ENCODE assay signal across 10 cellular contexts in genomic region chr6:125598422-125598821, GRCh38.
DNase-seq lines count a peak whose midpoint lies in the region; ATAC-seq and TF ChIP-seq lines count a peak whose summit lies in the region.
"Had no signal": no experiment of that assay in that cellular context is flagged by ENCODE, and none has a peak within 500 bp of the region (broad histone marks: within the 10 kb centered on the region; RNA-seq: fewer than 3 reads in every experiment).

No MANE protein-coding gene starts in this region.

- no peaks in the 10 kb centered on the region for H3K36me3 Mint-ChIP-seq in activated CD4-positive, alpha-beta memory T cell treated with anti-CD3 and anti-CD28 coated beads, Interleukin-2, amount 10 ng/mL, durations not matched to agents 7 days and 5 days (ENCODE audit: low read depth)
- H3K36me3 Mint-ChIP-seq: T-cell had no signal

- H3K36me3 ChIP-seq in fibroblast of lung (ENCODE audit: control insufficient read depth, insufficient read depth, low read length), result no peaks in the 10 kb centered on the region

- peak; percentile 62 for ATAC-seq in sciatic nerve
- ATAC-seq: T-cell had no signal

- H3K27me3 Mint-ChIP-seq in activated CD4-positive, alpha-beta memory T cell treated with anti-CD3 and anti-CD28 coated beads, Interleukin-2, amount 10 ng/mL, durations not matched to agents 7 days and 5 days, result peaks cover 4% of the 10 kb centered on the region

- no peaks in the 10 kb centered on the region for H3K79me2 ChIP-seq in fibroblast of lung (ENCODE audit: control insufficient read depth, insufficient read depth, low read length)

- H3K9me3 Mint-ChIP-seq in activated CD4-positive, alpha-beta memory T cell treated with anti-CD3 and anti-CD28 coated beads, Interleukin-2, amount 10 ng/mL, durations not matched to agents 7 days and 5 days, result no peaks in the 10 kb centered on the region
- H3K9me3 Mint-ChIP-seq: T-cell had no signal

- CTCF ChIA-PET in activated CD4-positive, alpha-beta memory T cell treated with anti-CD3 and anti-CD28 coated beads, Interleukin-2, amount 10 ng/mL, durations not matched to agents 7 days and 5 days (lab: Charles Lee), result no interaction called here

- no peak overlapping the region for H3K4me3 ChIP-seq in fibroblast of lung (replicated peaks in 1 of 4; ENCODE audit: control extremely low read depth in 1 of 4, insufficient read depth in 1 of 4, low read depth in 3 of 4, low read length in 4 of 4)
- no peak overlapping the region for H3K4me3 ChIP-seq in coronary artery

- no peak overlapping the region for H3K4me3 Mint-ChIP-seq in activated CD4-positive, alpha-beta memory T cell treated with anti-CD3 and anti-CD28 coated beads, Interleukin-2, amount 10 ng/mL, durations not matched to agents 7 days and 5 days
- H3K4me3 Mint-ChIP-seq: T-cell had no signal

- H4K20me1 ChIP-seq in fibroblast of lung (ENCODE audit: control insufficient read depth, extremely low read depth, insufficient read depth, low read length), result no peaks in the 10 kb centered on the region

- H3K27ac Mint-ChIP-seq in activated CD4-positive, alpha-beta memory T cell treated with anti-CD3 and anti-CD28 coated beads, Interleukin-2, amount 10 ng/mL, durations not matched to agents 7 days and 5 days, result no peak overlapping the region
- H3K27ac Mint-ChIP-seq: T-cell had no signal

- DNase-seq in HCEC 1CT (peak; percentile 83), NOMO-1 treated with DMSO at 0.1 percent for 48 hours (lab: John Stamatoyannopoulos, UW; ENCODE audit: unreplicated experiment) (peak; percentile 98), fibroblast of lung (ENCODE audit: low read depth in 2 of 2) (peak; percentile 39 to 69), sciatic nerve (ENCODE audit: low spot score) (no peak), NCI-H526 (lab: John Stamatoyannopoulos, UW) (no peak), T-helper 1 cell (no peak), coronary artery (ENCODE audit: low spot score) (no peak)
- no peak for DNase-seq in activated CD4-positive, alpha-beta memory T cell treated with anti-CD3 and anti-CD28 coated beads, Interleukin-2, amount 10 ng/mL, durations not matched to agents 7 days and 5 days
- DNase-seq: caudate nucleus had no signal

- POLR2A ChIA-PET in activated CD4-positive, alpha-beta memory T cell treated with anti-CD3 and anti-CD28 coated beads, Interleukin-2, amount 10 ng/mL, durations not matched to agents 7 days and 5 days (lab: Charles Lee), result no interaction called here

- H3K9me3 ChIP-seq in fibroblast of lung (ENCODE audit: control insufficient read depth, insufficient read depth, low read depth, low read length), result no peaks in the 10 kb centered on the region

- intact Hi-C loops in sciatic nerve (cut with DNase I), result no loop called here

- H3K27me3 ChIP-seq in fibroblast of lung (ENCODE audit: control insufficient read depth, insufficient read depth, low read length), result no peaks in the 10 kb centered on the region

- no peak overlapping the region for H3K9ac ChIP-seq in fibroblast of lung (ENCODE audit: insufficient read depth, low read length)

- H2AFZ ChIP-seq in fibroblast of lung (ENCODE audit: low read length), result no peak overlapping the region

- no peaks in the 10 kb centered on the region for H3K4me1 Mint-ChIP-seq in activated CD4-positive, alpha-beta memory T cell treated with anti-CD3 and anti-CD28 coated beads, Interleukin-2, amount 10 ng/mL, durations not matched to agents 7 days and 5 days
- H3K4me1 Mint-ChIP-seq: T-cell had no signal

- TF ChIP-seq CTCF in fibroblast of lung (conservative IDR thresholded peaks at IDR 0.05 in 1 of 2, IDR thresholded peaks at IDR 0.05 in 1 of 2; ENCODE audit: low read depth in 1 of 2, low read length in 2 of 2) (no peak), coronary artery (IDR thresholded peaks at IDR 0.05) (no peak)

- H3K27ac ChIP-seq in fibroblast of lung (ENCODE audit: insufficient read depth, low read length) (no peak overlapping the region), coronary artery (peak overlapping the region in 1 of 2 donors; percentile 42)

- H3K4me1 ChIP-seq in fibroblast of lung (ENCODE audit: control insufficient read depth, extremely low read depth, insufficient read depth, low read length), result no peaks in the 10 kb centered on the region

- no peak overlapping the region for H3K4me2 ChIP-seq in fibroblast of lung (ENCODE audit: extremely low read depth, insufficient read depth, low read length)

Comparison
In these comparisons a context has a peak if more than half of its experiments do, and no peak if none do; other contexts are left out.
1. DNase-seq: peak in HCEC 1CT (single experiment), NOMO-1 treated with DMSO at 0.1 percent for 48 hours (single experiment) and fibroblast of lung (2 of 2); none in sciatic nerve (single experiment), NCI-H526 (0 of 2), T-helper 1 cell (0 of 5), coronary artery (single experiment) and activated CD4-positive, alpha-beta memory T cell treated with anti-CD3 and anti-CD28 coated beads, Interleukin-2, amount 10 ng/mL, durations not matched to agents 7 days and 5 days (single experiment).